ENCODE assay signal across 2 cellular contexts in the genomic region with DNA sequence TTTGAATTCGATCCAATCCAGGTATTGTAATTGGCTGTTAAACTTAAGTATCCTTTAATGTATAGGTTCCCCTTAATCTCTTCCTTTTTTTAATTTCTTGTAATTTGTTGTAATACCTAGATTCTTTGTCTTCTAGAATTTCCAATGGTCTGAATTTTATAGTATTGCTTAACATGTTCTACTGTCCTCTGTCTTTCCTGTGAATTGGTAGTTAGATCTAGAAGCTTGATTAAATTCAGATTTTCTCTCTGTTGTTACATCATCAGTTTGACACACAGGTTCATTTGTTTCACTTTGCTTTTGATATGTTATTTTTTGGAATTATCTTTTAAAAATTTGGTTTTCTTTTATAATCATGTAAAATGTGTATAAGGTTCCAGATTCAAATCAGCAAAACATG.
TF ChIP-seq lines count a peak whose summit lies in the region.

No MANE protein-coding gene starts in this region.

TF ChIP-seq in IMR-90, 13 proteins besides CTCF, POLR2A, EP300 and RAD21:
- TF ChIP-seq CEBPB (IDR thresholded peaks at IDR 0.05; ENCODE audit: low read depth, low read length) (peak; percentile 23; the same call in 1 of the 2 replicates), RCOR1 (IDR thresholded peaks at IDR 0.05; ENCODE audit: insufficient replicate concordance, low read length) (no peak)

TF ChIP-seq in K562, 482 proteins besides CTCF, POLR2A, EP300 and RAD21:
- TF ChIP-seq CEBPB (tag; IDR thresholded peaks at IDR 0.05) (peak; percentile 75), CEBPG (CRISPR knock-in tag; IDR thresholded peaks at IDR 0.05) (no peak), CEBPG (tag; conservative IDR thresholded peaks at IDR 0.05 in 1 of 2, IDR thresholded peaks at IDR 0.05 in 1 of 2) (peak; percentile 74 to 88), FOS (IDR thresholded peaks at IDR 0.05; ENCODE audit: extremely low read depth, insufficient read length) (no peak), STAT5B (CRISPR knock-in tag; IDR thresholded peaks at IDR 0.05) (no peak)
- TF ChIP-seq, protein P1, sequence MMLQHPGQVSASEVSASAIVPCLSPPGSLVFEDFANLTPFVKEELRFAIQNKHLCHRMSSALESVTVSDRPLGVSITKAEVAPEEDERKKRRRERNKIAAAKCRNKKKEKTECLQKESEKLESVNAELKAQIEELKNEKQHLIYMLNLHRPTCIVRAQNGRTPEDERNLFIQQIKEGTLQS (IDR thresholded peaks at IDR 0.05), result peak; percentile 85
- TF ChIP-seq, protein P1 (CRISPR knock-in tag; conservative IDR thresholded peaks at IDR 0.05), result no peak
